9 cellular contexts compared by ENCODE assay signal in the genomic region with DNA sequence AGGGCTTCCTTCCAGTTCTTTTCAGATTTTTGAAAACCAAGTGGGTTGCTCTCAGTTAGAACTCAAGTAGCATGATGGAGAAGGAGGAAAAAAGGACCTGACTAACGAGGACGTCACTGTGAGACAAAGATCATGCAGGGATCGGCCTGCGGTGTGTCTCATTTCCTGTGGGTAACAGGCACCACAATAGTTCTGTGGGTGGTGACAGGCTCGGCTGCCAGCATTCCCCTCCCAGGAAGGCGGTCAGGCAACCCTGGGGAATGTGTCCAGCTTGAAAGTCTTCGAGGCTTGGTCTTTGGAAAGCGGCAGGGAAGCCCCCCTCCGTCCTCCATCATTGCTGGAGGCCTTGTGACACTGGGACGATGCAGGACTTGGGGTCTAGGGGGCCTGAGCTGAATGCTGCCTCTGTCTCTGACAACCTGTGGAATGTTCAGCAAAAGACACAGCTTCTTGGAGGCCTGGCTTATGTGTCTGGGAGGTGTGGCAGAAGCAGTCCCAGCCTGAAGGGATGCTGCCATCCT.
DNase-seq lines count a peak whose midpoint lies in the region; ATAC-seq, FAIRE-seq and TF ChIP-seq lines count a peak whose summit lies in the region.
"Had no signal": no experiment of that assay in that cellular context is flagged by ENCODE, and none has a peak within 500 bp of the region (broad histone marks: within the 10 kb centered on the region; RNA-seq: fewer than 3 reads in every experiment).

No MANE protein-coding gene starts in this region.

- no peak overlapping the region for H2BK12ac ChIP-seq in H1 (ENCODE audit: low read depth, low read length)

- intact Hi-C loops in CD8-positive, alpha-beta T cell (cut with DNase I, micrococcal nuclease) = loop anchor here (2.0 to 10.0 kb wide), 3 partner anchors 77 to 1635 kb away; no protein-coding TSS in a partner anchor
- intact Hi-C loops in sciatic nerve (cut with DNase I) = loop anchor here (10.0 kb wide), 1 partner anchor 115 kb away; no protein-coding TSS in a partner anchor

- H3K79me1 ChIP-seq in H1 (ENCODE audit: low read depth, low read length) = no peaks in the 10 kb centered on the region

- H3K23me2 ChIP-seq in H1 (ENCODE audit: low read depth, low read length) = no peaks in the 10 kb centered on the region; the same call in 1 of the 2 replicates

- H3K4me3 ChIP-seq in CD8-positive, alpha-beta T cell (ENCODE audit: low read depth, low read length) = peak overlapping the region; percentile 4
- H3K4me3 ChIP-seq in H1 (ENCODE audit: extremely low read depth in 1 of 4, insufficient read depth in 2 of 4, low read depth in 3 of 4, low read length in 4 of 4) = no peak overlapping the region
- H3K4me3 ChIP-seq: thyroid gland had no signal

- H4K5ac ChIP-seq in H1 (ENCODE audit: insufficient read length, low read depth, low read length) = no peak overlapping the region

- H3K27me3 ChIP-seq in CD8-positive, alpha-beta T cell (ENCODE audit: insufficient read depth, low read length) = no peaks in the 10 kb centered on the region
- no peaks in the 10 kb centered on the region; a peak in 1 of 7 replicates for H3K27me3 ChIP-seq in H1 (replicated peaks in 1 of 4; ENCODE audit: control insufficient read depth in 3 of 4, extremely low read depth in 1 of 4, insufficient read depth in 3 of 4, low read length in 3 of 4)
- H3K27me3 ChIP-seq: thyroid gland had no signal

- H3K4me2 ChIP-seq in H1 (ENCODE audit: insufficient read depth in 1 of 2, low read depth in 2 of 2, low read length in 2 of 2) = no peak overlapping the region

- no peak for FAIRE-seq in H1 (lab: Jason Lieb, UNC)

- peak overlapping the region; percentile 32 for H3K4ac ChIP-seq in H1 (replicated peaks; ENCODE audit: insufficient read length, low read depth, low read length)

- peak; percentile 55 to 89 (median 77) for DNase-seq in CD8-positive, alpha-beta T cell
- DNase-seq in LoVo (ENCODE audit: low spot score) (peak; percentile 52), H1 (ENCODE audit: low read depth in 1 of 2, low spot score in 2 of 2) (peak in 1 of 2 experiments; percentile 43), sciatic nerve (ENCODE audit: low spot score) (no peak), germinal center (ENCODE audit: low spot score) (no peak), NCI-H187 (lab: John Stamatoyannopoulos, UW) (no peak)
- DNase-seq in activated CD4-positive, alpha-beta T cell treated with anti-CD3 and anti-CD28 coated beads, Interleukin-2, amount 50 U/mL, for 24 hours (ENCODE audit: low read depth in 1 of 2, low spot score in 1 of 2) = peak; percentile 33 to 71

- no peak overlapping the region for H4K91ac ChIP-seq in H1 (replicated peaks; ENCODE audit: insufficient read length, low read length)

- H3K14ac ChIP-seq in H1 (ENCODE audit: insufficient read length) = no peak overlapping the region

- peaks cover 26% of the 10 kb centered on the region for H3K4me1 ChIP-seq in CD8-positive, alpha-beta T cell (ENCODE audit: insufficient read depth, low read length)
- no peaks in the 10 kb centered on the region for H3K4me1 ChIP-seq in H1 (replicated peaks in 1 of 4; ENCODE audit: control insufficient read depth in 3 of 4, insufficient read depth in 4 of 4, low read length in 3 of 4)
- H3K4me1 ChIP-seq: thyroid gland had no signal

- CTCF ChIA-PET in CD8-positive, alpha-beta T cell (lab: Charles Lee) = interaction anchor here (0.9 to 1.3 kb wide), 5 partner anchors 10 to 536 kb away, joined by 3 to 4 read pairs (median 3); no protein-coding TSS in a partner anchor
- CTCF ChIA-PET in H1 (lab: Charles Lee; ENCODE audit: partially characterized antibody) = interaction anchor here (0.6 to 1.3 kb wide), 9 partner anchors 9 to 767 kb away, joined by 3 to 6 read pairs (median 3); no protein-coding TSS in a partner anchor

- no peak overlapping the region for H4K8ac ChIP-seq in H1 (ENCODE audit: extremely low read depth, insufficient read depth, low read length)

- H3K9me3 ChIP-seq in CD8-positive, alpha-beta T cell (ENCODE audit: low read length) = no peaks in the 10 kb centered on the region
- peaks cover 0 to 9% of the 10 kb centered on the region in 2 experiments; a peak in 3 of 4 replicates for H3K9me3 ChIP-seq in H1 (ENCODE audit: insufficient read depth in 2 of 2, low read depth in 1 of 2, low read length in 1 of 2)
- H3K9me3 ChIP-seq: thyroid gland had no signal

- ATAC-seq in CD8-positive, alpha-beta T cell = peak; percentile 88
- peak; percentile 85 for ATAC-seq in GM21723 (IDR thresholded peaks at IDR 0.05; ENCODE audit: unreplicated experiment)
- ATAC-seq in sciatic nerve = peak; percentile 72

- H3K4me3 Mint-ChIP-seq in CD8-positive, alpha-beta T cell = peak overlapping the region; percentile 76

- H3K18ac ChIP-seq in H1 (ENCODE audit: extremely low read depth, low read length) = no peak overlapping the region

- no peak overlapping the region for H2BK120ac ChIP-seq in H1 (replicated peaks; ENCODE audit: low read depth, low read length)

- no peak overlapping the region for H2BK20ac ChIP-seq in H1 (ENCODE audit: low read length)

- TF ChIP-seq RAD21 in H1 (IDR thresholded peaks at IDR 0.05 in 1 of 2, conservative IDR thresholded peaks at IDR 0.05 in 1 of 2; ENCODE audit: low read depth in 2 of 2, low read length in 2 of 2) = no peak

- H3K36me3 ChIP-seq in CD8-positive, alpha-beta T cell (ENCODE audit: insufficient read depth, low read length) = no peaks in the 10 kb centered on the region
- no peaks in the 10 kb centered on the region for H3K36me3 ChIP-seq in H1 (ENCODE audit: control insufficient read depth in 2 of 4, insufficient read depth in 4 of 4, low read length in 3 of 4)
- H3K36me3 ChIP-seq: thyroid gland had no signal

- H3K9me3 Mint-ChIP-seq in CD8-positive, alpha-beta T cell = peaks cover 5% of the 10 kb centered on the region

- H3K23ac ChIP-seq in H1 (ENCODE audit: insufficient read length) = no peak overlapping the region

- no peaks in the 10 kb centered on the region for H4K20me1 ChIP-seq in H1 (replicated peaks in 1 of 2; ENCODE audit: control insufficient read depth in 1 of 2, insufficient read depth in 2 of 2, low read length in 2 of 2)

- no peak overlapping the region for H2AFZ ChIP-seq in H1 (ENCODE audit: low read length)

- no peak overlapping the region for H3K56ac ChIP-seq in H1 (replicated peaks; ENCODE audit: insufficient read length, low read depth, low read length)

- H2AK5ac ChIP-seq in H1 (ENCODE audit: low read depth, low read length) = no peak overlapping the region

- peak overlapping the region; percentile 68 for H3K27ac ChIP-seq in CD8-positive, alpha-beta T cell (ENCODE audit: low read depth, low read length)
- no peak overlapping the region for H3K27ac ChIP-seq in H1 (ENCODE audit: low read depth, low read length)
- H3K27ac ChIP-seq: thyroid gland had no signal

- TF ChIP-seq CTCF in CD8-positive, alpha-beta T cell (IDR thresholded peaks at IDR 0.05) = no peak
- no peak for TF ChIP-seq CTCF in H1 (IDR thresholded peaks at IDR 0.05; ENCODE audit: control extremely low read depth in 1 of 3, insufficient read depth in 1 of 3, low read depth in 1 of 3, low read length in 3 of 3)

- TF ChIP-seq EP300 in H1 (IDR thresholded peaks at IDR 0.05; ENCODE audit: borderline replicate concordance in 1 of 2, low read depth in 2 of 2, low read length in 2 of 2) = no peak

- H3K79me2 ChIP-seq in H1 (ENCODE audit: control insufficient read depth in 1 of 2, insufficient read depth in 2 of 2, low read length in 2 of 2) = no peaks in the 10 kb centered on the region

- H3K4me1 Mint-ChIP-seq in CD8-positive, alpha-beta T cell (ENCODE audit: low read depth) = peaks cover 36% of the 10 kb centered on the region

- H3K27me3 Mint-ChIP-seq in CD8-positive, alpha-beta T cell (ENCODE audit: low read depth) = no peaks in the 10 kb centered on the region

- H3K36me3 Mint-ChIP-seq in CD8-positive, alpha-beta T cell = no peaks in the 10 kb centered on the region

- H3K9ac ChIP-seq in H1 (replicated peaks in 1 of 4; ENCODE audit: extremely low read depth in 1 of 4, low read depth in 3 of 4, low read length in 3 of 4) = no peak overlapping the region

- WGBS in H1 (ENCODE audit: extremely low coverage in 1 of 2, insufficient coverage in 1 of 2, insufficient read length in 1 of 2, insufficient replicate concordance in 2 of 2, low coverage in 1 of 2, low lambda C conversion rate in 2 of 2, missing lambda C conversion rate in 1 of 2), 2 experiments = 88% methylated on average over 10 of the region's 10 CpGs; no CpG with 5 or more reads in 1 of the 2 experiments

- H2BK5ac ChIP-seq in H1 (ENCODE audit: low read depth, low read length) = no peak overlapping the region

- H3K27ac Mint-ChIP-seq in CD8-positive, alpha-beta T cell = peak overlapping the region; percentile 98

- TF ChIP-seq POLR2A in H1 (IDR thresholded peaks at IDR 0.05; ENCODE audit: control extremely low read depth in 1 of 2, low read depth in 2 of 2, low read length in 2 of 2) = no peak

- no peak overlapping the region for H2BK15ac ChIP-seq in H1 (ENCODE audit: low read length)

- POLR2A ChIA-PET in CD8-positive, alpha-beta T cell (lab: Charles Lee) = interaction anchor here (0.8 to 1.5 kb wide), 3 partner anchors 9 to 327 kb away, joined by 3 to 5 read pairs (median 4); no protein-coding TSS in a partner anchor
- POLR2A ChIA-PET in H1 (lab: Charles Lee; ENCODE audit: partially characterized antibody) = interaction anchor here (1.1 kb wide), 1 partner anchor 195 kb away, joined by 3 read pairs; no protein-coding TSS in a partner anchor

TF ChIP-seq in H1, 55 proteins besides CTCF, POLR2A, EP300 and RAD21 (continues in another document):
- TF ChIP-seq FOSL1 (IDR thresholded peaks at IDR 0.05; ENCODE audit: insufficient read depth, low read depth, low read length) = no peak
- TF ChIP-seq EZH2 (IDR thresholded peaks at IDR 0.05; ENCODE audit: low read depth, low read length, severe bottlenecking) = no peak
- no peak for TF ChIP-seq YY1 (IDR thresholded peaks at IDR 0.05; ENCODE audit: low read depth, low read length)
- TF ChIP-seq, protein P1, sequence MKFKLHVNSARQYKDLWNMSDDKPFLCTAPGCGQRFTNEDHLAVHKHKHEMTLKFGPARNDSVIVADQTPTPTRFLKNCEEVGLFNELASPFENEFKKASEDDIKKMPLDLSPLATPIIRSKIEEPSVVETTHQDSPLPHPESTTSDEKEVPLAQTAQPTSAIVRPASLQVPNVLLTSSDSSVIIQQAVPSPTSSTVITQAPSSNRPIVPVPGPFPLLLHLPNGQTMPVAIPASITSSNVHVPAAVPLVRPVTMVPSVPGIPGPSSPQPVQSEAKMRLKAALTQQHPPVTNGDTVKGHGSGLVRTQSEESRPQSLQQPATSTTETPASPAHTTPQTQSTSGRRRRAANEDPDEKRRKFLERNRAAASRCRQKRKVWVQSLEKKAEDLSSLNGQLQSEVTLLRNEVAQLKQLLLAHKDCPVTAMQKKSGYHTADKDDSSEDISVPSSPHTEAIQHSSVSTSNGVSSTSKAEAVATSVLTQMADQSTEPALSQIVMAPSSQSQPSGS (IDR thresholded peaks at IDR 0.05; ENCODE audit: low read length) = no peak
- no peak for TF ChIP-seq SRF (IDR thresholded peaks at IDR 0.05; ENCODE audit: low read depth, low read length)
- TF ChIP-seq BRCA1 (IDR thresholded peaks at IDR 0.05; ENCODE audit: low read depth, low read length) = no peak
- TF ChIP-seq TAF1 (IDR thresholded peaks at IDR 0.05; ENCODE audit: low read depth, low read length) = no peak
- TF ChIP-seq CTBP2 (IDR thresholded peaks at IDR 0.05; ENCODE audit: borderline replicate concordance, insufficient read depth, insufficient read length, low read length) = no peak

Comparison
In these comparisons a context has a peak if more than half of its experiments do, and no peak if none do; other contexts are left out.
1. DNase-seq: peak in CD8-positive, alpha-beta T cell (7 of 7), LoVo (single experiment) and activated CD4-positive, alpha-beta T cell treated with anti-CD3 and anti-CD28 coated beads, Interleukin-2, amount 50 U/mL, for 24 hours (2 of 2); none in sciatic nerve (single experiment), germinal center (single experiment) and NCI-H187 (0 of 2).
2. Peak in every context shown above with its lines, with median percentiles within 50 percentile points of each other: ATAC-seq.